16 cellular contexts compared by ENCODE assay signal in the genomic region with DNA sequence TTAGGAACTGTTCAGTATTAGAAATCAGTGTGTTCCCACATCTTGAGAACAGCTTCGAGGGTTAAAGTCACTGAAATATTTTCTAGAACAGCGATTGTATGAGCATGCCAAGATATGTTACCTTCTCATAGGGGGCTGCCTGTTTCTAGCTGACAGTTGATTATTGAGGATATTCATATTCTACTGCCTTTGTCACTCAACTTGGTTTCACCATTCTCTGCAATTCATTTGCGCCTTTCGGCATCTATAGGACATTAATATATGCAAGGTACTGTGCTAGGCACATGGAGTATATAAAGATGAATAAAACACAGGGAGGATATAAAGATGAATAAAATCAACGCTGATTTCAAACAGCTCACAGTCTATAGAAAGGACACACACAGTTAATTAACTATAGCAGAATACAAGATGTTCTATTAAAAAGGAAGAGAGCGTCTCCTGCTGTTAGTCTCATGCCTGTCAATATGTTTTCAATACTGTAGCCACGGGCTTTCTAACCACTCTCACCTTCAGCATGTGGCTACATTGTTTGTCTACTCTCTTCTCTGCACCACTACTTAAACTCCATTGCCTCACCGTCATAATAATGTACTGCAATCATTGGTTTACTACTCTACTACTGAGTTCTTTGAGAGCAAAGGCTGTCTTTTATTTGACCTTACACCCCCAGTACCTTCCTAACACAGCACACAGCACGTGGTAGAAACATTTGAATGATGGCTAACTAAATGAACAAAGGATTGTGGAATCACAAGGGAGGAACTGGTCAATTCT.
DNase-seq lines count a peak whose midpoint lies in the region; ATAC-seq and TF ChIP-seq lines count a peak whose summit lies in the region.
"Had no signal": no experiment of that assay in that cellular context is flagged by ENCODE, and none has a peak within 500 bp of the region (broad histone marks: within the 10 kb centered on the region; RNA-seq: fewer than 3 reads in every experiment).

No MANE protein-coding gene starts in this region.

- no peaks in the 10 kb centered on the region for H3K9me3 Mint-ChIP-seq in CD4-positive, CD25-positive, alpha-beta regulatory T cell
- no peaks in the 10 kb centered on the region for H3K9me3 Mint-ChIP-seq in activated naive CD8-positive, alpha-beta T cell (ENCODE audit: low read depth)

- H3K27ac ChIP-seq in CD4-positive, CD25-positive, alpha-beta regulatory T cell (ENCODE audit: insufficient read depth, low read length, poor library complexity, severe bottlenecking), result no peak overlapping the region
- H3K27ac ChIP-seq in mesodermal cell (ENCODE audit: low read depth, low read length, severe bottlenecking) (peak overlapping the region; percentile 12), testis (no peak overlapping the region)
- H3K27ac ChIP-seq: KMS-11, ovary had no signal

- in situ Hi-C loops in KBM-7 (cut with MboI; ENCODE audit: low pct_unique_long_range_greater_than_20kb, low sequenced_read_pairs), result no loop called here

- H3K4me3 Mint-ChIP-seq in CD4-positive, CD25-positive, alpha-beta regulatory T cell, result no peak overlapping the region
- H3K4me3 Mint-ChIP-seq in activated naive CD8-positive, alpha-beta T cell, result no peak overlapping the region

- 72 to 93% methylated on average over 3 to 5 of the region's 9 CpGs for WGBS in mesodermal cell (ENCODE audit: insufficient coverage in 2 of 2), 2 experiments
- 74 to 83% methylated on average over 9 of the region's 9 CpGs for WGBS in testis, 2 donors

- H3K27ac Mint-ChIP-seq in CD4-positive, CD25-positive, alpha-beta regulatory T cell, result peak overlapping the region in 2 of 3 donors; percentile 18 to 58
- H3K27ac Mint-ChIP-seq in activated naive CD8-positive, alpha-beta T cell, result peak overlapping the region; percentile 22

- TF ChIP-seq CTCF in testis (IDR thresholded peaks at IDR 0.05), result no peak

- H3K9me3 ChIP-seq in CD4-positive, CD25-positive, alpha-beta regulatory T cell (ENCODE audit: control insufficient read depth in 2 of 2, low read length in 2 of 2), result no peaks in the 10 kb centered on the region
- H3K9me3 ChIP-seq in mesodermal cell (ENCODE audit: control insufficient read depth, low read length), result no peaks in the 10 kb centered on the region
- H3K9me3 ChIP-seq in testis, result no peaks in the 10 kb centered on the region
- H3K9me3 ChIP-seq: ovary had no signal

- ATAC-seq in CD4-positive, CD25-positive, alpha-beta regulatory T cell (ENCODE audit: low read depth in 2 of 2), result peak; percentile 52 to 55
- ATAC-seq in GM19351 (IDR thresholded peaks at IDR 0.05; ENCODE audit: unreplicated experiment), result no peak

- intact Hi-C loops in testis (cut with DNase I; ENCODE audit: low total_unique reads), result no loop called here

- no peaks in the 10 kb centered on the region for H3K27me3 Mint-ChIP-seq in CD4-positive, CD25-positive, alpha-beta regulatory T cell
- H3K27me3 Mint-ChIP-seq in activated naive CD8-positive, alpha-beta T cell, result no peaks in the 10 kb centered on the region

- peak in 2 of 3 donors; percentile 20 to 31 for DNase-seq in CD4-positive, CD25-positive, alpha-beta regulatory T cell
- DNase-seq in NCI-H345 treated with DMSO at 0.1 percent for 48 hours (lab: John Stamatoyannopoulos, UW; ENCODE audit: unreplicated experiment) (peak; percentile 92), NCI-H1105 treated with DMSO at 0.1 percent for 48 hours (lab: John Stamatoyannopoulos, UW) (no peak), testis (no peak), KBM-7 (no peak)
- DNase-seq: activated T-cell treated with anti-CD3 and anti-CD28 coated beads, Interleukin-2, amount 50 U/mL, for 1 hour; Calu3; mammary epithelial cell; NCI-H2029 treated with DMSO at 0.1 percent for 48 hours; ovary; PC-3 had no signal

- peaks cover 24% of the 10 kb centered on the region for H3K36me3 ChIP-seq in CD4-positive, CD25-positive, alpha-beta regulatory T cell (ENCODE audit: control insufficient read depth, insufficient read depth, low read length)
- peaks cover 15% of the 10 kb centered on the region for H3K36me3 ChIP-seq in mesodermal cell (ENCODE audit: control insufficient read depth, insufficient read depth, low read length)
- no peaks in the 10 kb centered on the region for H3K36me3 ChIP-seq in testis (ENCODE audit: low read depth, missing control alignments)
- H3K36me3 ChIP-seq: ovary had no signal

- no peaks in the 10 kb centered on the region for H3K4me1 ChIP-seq in CD4-positive, CD25-positive, alpha-beta regulatory T cell (ENCODE audit: control insufficient read depth, insufficient read depth, low read length, poor library complexity, severe bottlenecking)
- H3K4me1 ChIP-seq in mesodermal cell (ENCODE audit: control insufficient read depth, insufficient read depth, low read length, poor library complexity, severe bottlenecking) (peaks cover 3% of the 10 kb centered on the region), testis (peaks cover 21% of the 10 kb centered on the region)

- peaks cover 36% of the 10 kb centered on the region for H3K36me3 Mint-ChIP-seq in CD4-positive, CD25-positive, alpha-beta regulatory T cell
- peaks cover 19% of the 10 kb centered on the region for H3K36me3 Mint-ChIP-seq in activated naive CD8-positive, alpha-beta T cell

- peaks cover 5 to 28% (median 18%) of the 10 kb centered on the region in 4 donors for H3K4me1 Mint-ChIP-seq in CD4-positive, CD25-positive, alpha-beta regulatory T cell
- peaks cover 36% of the 10 kb centered on the region for H3K4me1 Mint-ChIP-seq in activated naive CD8-positive, alpha-beta T cell (ENCODE audit: low read depth)

- no peaks in the 10 kb centered on the region for H3K27me3 ChIP-seq in CD4-positive, CD25-positive, alpha-beta regulatory T cell (ENCODE audit: control insufficient read depth, insufficient read depth, low read length)
- no peaks in the 10 kb centered on the region for H3K27me3 ChIP-seq in testis
- H3K27me3 ChIP-seq: ovary had no signal

- H3K4me3 ChIP-seq in CD4-positive, CD25-positive, alpha-beta regulatory T cell (ENCODE audit: low read depth, low read length), result no peak overlapping the region
- H3K4me3 ChIP-seq in mesodermal cell (ENCODE audit: extremely low read depth, insufficient read depth, low read length, poor library complexity, severe bottlenecking), result no peak overlapping the region
- H3K4me3 ChIP-seq in testis, result no peak overlapping the region
- H3K4me3 ChIP-seq: ovary, smooth muscle cell had no signal

- TF ChIP-seq POLR2A in testis (IDR thresholded peaks at IDR 0.05), result no peak

Comparison
In these comparisons a context has a peak if more than half of its experiments do, and no peak if none do; other contexts are left out.
1. DNase-seq: peak in CD4-positive, CD25-positive, alpha-beta regulatory T cell (2 of 3) and NCI-H345 treated with DMSO at 0.1 percent for 48 hours (single experiment); none in NCI-H1105 treated with DMSO at 0.1 percent for 48 hours (single experiment), testis (single experiment) and KBM-7 (single experiment).